In the genomic region with DNA sequence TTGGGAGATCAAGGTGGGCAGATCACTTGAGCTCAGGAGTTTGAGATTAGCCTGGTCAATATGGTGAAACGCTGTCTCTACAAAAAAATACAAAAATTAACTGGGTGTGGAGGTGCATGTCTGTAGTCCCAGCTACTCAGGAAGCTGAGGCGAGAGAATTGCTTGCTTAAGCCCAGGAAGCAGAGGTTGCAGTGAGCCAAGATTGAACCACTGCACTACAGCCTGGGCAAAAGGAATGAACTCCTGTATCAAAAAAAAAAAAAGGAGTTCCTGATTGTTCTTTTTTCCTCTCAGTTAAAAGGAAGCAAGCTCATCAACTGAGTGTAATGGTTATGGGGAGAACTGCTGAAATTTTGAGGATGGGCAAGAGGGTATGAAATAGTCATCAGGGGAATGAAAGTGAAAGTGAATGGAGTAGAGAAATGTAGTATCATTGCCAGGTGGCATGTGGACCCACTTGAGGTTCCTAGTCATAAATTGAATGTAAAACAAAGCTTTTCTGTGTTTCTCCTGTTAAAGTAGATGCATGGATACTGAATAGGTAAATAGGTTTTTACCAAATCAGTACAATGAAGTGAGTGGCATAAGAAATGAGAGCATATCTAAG, we compare ENCODE assay signal across 9 cellular contexts. TPM values are rescaled to one million over a fixed set of nuclear protein-coding genes. Genes with fewer than 3 reads are reported as not detected.
DNase-seq lines count a peak whose midpoint lies in the region; ATAC-seq, FAIRE-seq and TF ChIP-seq lines count a peak whose summit lies in the region.
"Had no signal": no experiment of that assay in that cellular context is flagged by ENCODE, and none has a peak within 500 bp of the region (broad histone marks: within the 10 kb centered on the region; RNA-seq: fewer than 3 reads in every experiment).

No MANE protein-coding gene starts in this region.

- H3K27me3 Mint-ChIP-seq in immature natural killer cell (ENCODE audit: low read depth in 3 of 3): peaks cover 0 to 6% (median 0%) of the 10 kb centered on the region in 3 donors
- no peaks in the 10 kb centered on the region for H3K27me3 Mint-ChIP-seq in T-helper 2 cell treated with Interferon-gamma antibody and Interleukin-4, amounts not matched to agents 5 μg/mL and 100 μg/mL, for 36 hours (ENCODE audit: low read depth)

- H3K4me3 Mint-ChIP-seq in immature natural killer cell: no peak overlapping the region
- no peak overlapping the region for H3K4me3 Mint-ChIP-seq in T-helper 2 cell treated with Interferon-gamma antibody and Interleukin-4, amounts not matched to agents 5 μg/mL and 100 μg/mL, for 36 hours

- peak; percentile 45 for FAIRE-seq in GM12891 (lab: Jason Lieb, UNC)

- H3K9me3 Mint-ChIP-seq in immature natural killer cell: no peaks in the 10 kb centered on the region
- H3K9me3 Mint-ChIP-seq in T-helper 2 cell treated with Interferon-gamma antibody and Interleukin-4, amounts not matched to agents 5 μg/mL and 100 μg/mL, for 36 hours: no peaks in the 10 kb centered on the region

- H3K27ac Mint-ChIP-seq in immature natural killer cell: no peak overlapping the region
- no peak overlapping the region for H3K27ac Mint-ChIP-seq in T-helper 2 cell treated with Interferon-gamma antibody and Interleukin-4, amounts not matched to agents 5 μg/mL and 100 μg/mL, for 36 hours

- no peak for TF ChIP-seq POLR2A in GM12891 (IDR thresholded peaks at IDR 0.05; ENCODE audit: low read depth, low read length)

- peaks cover 5 to 12% of the 10 kb centered on the region in 2 donors for H3K4me1 Mint-ChIP-seq in immature natural killer cell
- no peaks in the 10 kb centered on the region for H3K4me1 Mint-ChIP-seq in T-helper 2 cell treated with Interferon-gamma antibody and Interleukin-4, amounts not matched to agents 5 μg/mL and 100 μg/mL, for 36 hours (ENCODE audit: low read depth)

- H3K36me3 Mint-ChIP-seq in immature natural killer cell: peaks cover 11 to 30% (median 26%) of the 10 kb centered on the region in 3 donors
- H3K36me3 Mint-ChIP-seq in T-helper 2 cell treated with Interferon-gamma antibody and Interleukin-4, amounts not matched to agents 5 μg/mL and 100 μg/mL, for 36 hours (ENCODE audit: low read depth): peaks cover 26% of the 10 kb centered on the region

- DNase-seq in GM12891 (ENCODE audit: insufficient read length, low spot score) (no peak), immature natural killer cell (peak; percentile 24 to 38 (median 25)), NCI-H1436 treated with DMSO at 0.1 percent for 48 hours (lab: John Stamatoyannopoulos, UW) (no peak), NCI-H510A (lab: John Stamatoyannopoulos, UW) (no peak)
- no peak for DNase-seq in stimulated activated naive CD4-positive, alpha-beta T cell treated with Interleukin-2 at 50 U/mL for 16 hours (lab: John Stamatoyannopoulos, UW)
- DNase-seq in T-helper 2 cell treated with Interferon-gamma antibody and Interleukin-4, amounts not matched to agents 5 μg/mL and 100 μg/mL, for 36 hours (ENCODE audit: low spot score): no peak
- DNase-seq: effector CD4-positive, alpha-beta T cell had no signal

- ATAC-seq in GM21360 (IDR thresholded peaks at IDR 0.05; ENCODE audit: unreplicated experiment) (peak; percentile 66), HG03575 (IDR thresholded peaks at IDR 0.05; ENCODE audit: extremely low read depth, insufficient number of reproducible peaks, low FRiP score, unreplicated experiment) (peak; percentile 76)

TF ChIP-seq in GM12891, 5 proteins besides CTCF, POLR2A, EP300 and RAD21:
- TF ChIP-seq POLR2AphosphoS5 (IDR thresholded peaks at IDR 0.05; ENCODE audit: low read depth, low read length): no peak

RNA-seq across cellular contexts. Expression of a gene that starts 35.6 kb away (rescaled TPM):
- 27.6 TPM for polyA plus RNA-seq in GM12891 (2012; ENCODE audit: low read depth, missing spikeins)
- polyA plus RNA-seq in immature natural killer cell: 10 to 100 TPM; 75.3 to 92.6 (median 86.4) TPM

Comparison
In these comparisons a context has a peak if more than half of its experiments do, and no peak if none do; other contexts are left out.
1. DNase-seq: peak in immature natural killer cell (3 of 3); none in GM12891 (single experiment), stimulated activated naive CD4-positive, alpha-beta T cell treated with Interleukin-2 at 50 U/mL for 16 hours (single experiment), T-helper 2 cell treated with Interferon-gamma antibody and Interleukin-4, amounts not matched to agents 5 μg/mL and 100 μg/mL, for 36 hours (single experiment), NCI-H1436 treated with DMSO at 0.1 percent for 48 hours (single experiment) and NCI-H510A (single experiment).